30 cellular contexts compared by ENCODE assay signal in genomic region chr2:145909781-145910180, GRCh38.
"Had no signal": no experiment of that assay in that cellular context is flagged by ENCODE, and none has a peak within 500 bp of the region (broad histone marks: within the 10 kb centered on the region; RNA-seq: fewer than 3 reads in every experiment).

No MANE protein-coding gene starts in this region.

- DNase-seq: activated CD4-positive, alpha-beta T cell treated with anti-CD3 and anti-CD28 coated beads for 4 hours; activated CD4-positive, alpha-beta T cell treated with anti-CD3 and anti-CD28 coated beads, Interleukin-2, amount 50 U/mL, for 4 hours; activated naive CD4-positive, alpha-beta T cell; activated T-cell treated with anti-CD3 and anti-CD28 coated beads for 4 hours; activated T-cell treated with anti-CD3 and anti-CD28 coated beads, Interleukin-2, amount 50 U/mL, for 72 hours; adrenal gland; effector CD8-positive, alpha-beta T cell; gastrocnemius medialis; glutamatergic neuron; islet precursor cell; left ventricle myocardium inferior; mesendoderm; retina; sigmoid colon; small intestine; stimulated activated CD4-positive, alpha-beta T cell treated with anti-CD3 and anti-CD28 coated beads, Interleukin-4, amount 100 ng/mL, for 24 hours; stimulated activated naive CD8-positive, alpha-beta T cell treated with anti-CD3 and anti-CD28 coated beads, Interleukin-15, amount 100 ng/mL, for 72 hours; thyroid gland; upper lobe of left lung had no signal

- ATAC-seq: activated naive CD4-positive, alpha-beta T cell treated with anti-CD3 and anti-CD28 coated beads, Interleukin-2, amount 50 U/mL, for 72 hours; activated T-cell treated with anti-CD3 and anti-CD28 coated beads, Interleukin-2, amount 50 U/mL, for 72 hours; gastrocnemius medialis; stimulated activated effector memory CD8-positive, alpha-beta T cell treated with anti-CD3 and anti-CD28 coated beads, Interleukin-12 subunit alpha, Interleukin-12 subunit beta, amount 100 ng/mL, for 72 hours; stimulated activated naive CD8-positive, alpha-beta T cell treated with anti-CD3 and anti-CD28 coated beads, Interleukin-15, amount 100 ng/mL, for 72 hours had no signal

- H3K36me3 ChIP-seq: adrenal gland, breast epithelium, gastrocnemius medialis, left ventricle myocardium inferior, neutrophil, sigmoid colon, thyroid gland, upper lobe of left lung had no signal

- H3K9me3 Mint-ChIP-seq: activated naive CD4-positive, alpha-beta T cell treated with anti-CD3 and anti-CD28 coated beads, Interleukin-2, amount 50 U/mL, for 72 hours; activated T-cell treated with anti-CD3 and anti-CD28 coated beads, Interleukin-2, amount 50 U/mL, for 72 hours; central memory CD8-positive, alpha-beta T cell; nephron; stimulated activated naive CD8-positive, alpha-beta T cell treated with anti-CD3 and anti-CD28 coated beads, Interleukin-15, amount 100 ng/mL, for 72 hours had no signal

- H3K9me3 ChIP-seq: adrenal gland, breast epithelium, gastrocnemius medialis, left ventricle myocardium inferior, neutrophil, sigmoid colon, thyroid gland, upper lobe of left lung had no signal

- H3K4me3 Mint-ChIP-seq: activated T-cell treated with anti-CD3 and anti-CD28 coated beads, Interleukin-2, amount 50 U/mL, for 72 hours; central memory CD8-positive, alpha-beta T cell; nephron; stimulated activated effector memory CD8-positive, alpha-beta T cell treated with anti-CD3 and anti-CD28 coated beads, Interleukin-12 subunit alpha, Interleukin-12 subunit beta, amount 100 ng/mL, for 72 hours; stimulated activated naive CD8-positive, alpha-beta T cell treated with anti-CD3 and anti-CD28 coated beads, Interleukin-15, amount 100 ng/mL, for 72 hours had no signal

- H3K4me1 Mint-ChIP-seq: central memory CD8-positive, alpha-beta T cell; nephron; stimulated activated effector memory CD8-positive, alpha-beta T cell treated with anti-CD3 and anti-CD28 coated beads, Interleukin-12 subunit alpha, Interleukin-12 subunit beta, amount 100 ng/mL, for 72 hours; stimulated activated naive CD8-positive, alpha-beta T cell treated with anti-CD3 and anti-CD28 coated beads, Interleukin-15, amount 100 ng/mL, for 72 hours had no signal

- H3K27me3 Mint-ChIP-seq: central memory CD8-positive, alpha-beta T cell; progenitor cell of endocrine pancreas; stimulated activated naive CD8-positive, alpha-beta T cell treated with anti-CD3 and anti-CD28 coated beads, Interleukin-15, amount 100 ng/mL, for 72 hours had no signal

- H3K4me1 ChIP-seq: adrenal gland, breast epithelium, gastrocnemius medialis, left ventricle myocardium inferior, sigmoid colon, thyroid gland, upper lobe of left lung had no signal

- H3K27me3 ChIP-seq: adrenal gland, breast epithelium, gastrocnemius medialis, neutrophil, sigmoid colon, thyroid gland, upper lobe of left lung had no signal

- H3K4me3 ChIP-seq: adrenal gland, breast epithelium, gastrocnemius medialis, left ventricle myocardium inferior, lung, sigmoid colon, thyroid gland, upper lobe of left lung had no signal

- H3K27ac Mint-ChIP-seq: activated naive CD4-positive, alpha-beta T cell treated with anti-CD3 and anti-CD28 coated beads, Interleukin-2, amount 50 U/mL, for 72 hours; activated T-cell treated with anti-CD3 and anti-CD28 coated beads, Interleukin-2, amount 50 U/mL, for 72 hours; nephron; progenitor cell of endocrine pancreas; stimulated activated effector memory CD8-positive, alpha-beta T cell treated with anti-CD3 and anti-CD28 coated beads, Interleukin-12 subunit alpha, Interleukin-12 subunit beta, amount 100 ng/mL, for 72 hours; stimulated activated naive CD8-positive, alpha-beta T cell treated with anti-CD3 and anti-CD28 coated beads, Interleukin-15, amount 100 ng/mL, for 72 hours had no signal

- H3K27ac ChIP-seq: adrenal gland, breast epithelium, gastrocnemius medialis, left ventricle myocardium inferior, neutrophil, sigmoid colon, thyroid gland, upper lobe of left lung, VCaP had no signal

- H3K36me3 Mint-ChIP-seq: activated naive CD4-positive, alpha-beta T cell treated with anti-CD3 and anti-CD28 coated beads, Interleukin-2, amount 50 U/mL, for 72 hours; stimulated activated effector memory CD8-positive, alpha-beta T cell treated with anti-CD3 and anti-CD28 coated beads, Interleukin-12 subunit alpha, Interleukin-12 subunit beta, amount 100 ng/mL, for 72 hours had no signal

- FAIRE-seq: colon, endometrium, small intestine had no signal
